Comparison of ENCODE assay signal across 1 cellular context in genomic region chr3:197293605-197294237, GRCh38.
TF ChIP-seq lines count a peak whose summit lies in the region.

No MANE protein-coding gene starts in this region.

TF ChIP-seq in HepG2, 621 proteins besides CTCF, POLR2A, EP300 and RAD21:
- TF ChIP-seq ZNF253 (CRISPR knock-in tag; IDR thresholded peaks at IDR 0.05; ENCODE audit: borderline replicate concordance) (no peak), ZNF264 (CRISPR knock-in tag; IDR thresholded peaks at IDR 0.05) (no peak), GTF3A (CRISPR knock-in tag; conservative IDR thresholded peaks at IDR 0.05) (no peak), SOX5 (CRISPR knock-in tag; IDR thresholded peaks at IDR 0.05; ENCODE audit: borderline replicate concordance) (peak; percentile 42; the same call in 1 of the 2 replicates), SOX13 (IDR thresholded peaks at IDR 0.05) (no peak), SOX13 (CRISPR knock-in tag; conservative IDR thresholded peaks at IDR 0.05 in 1 of 2, IDR thresholded peaks at IDR 0.05 in 1 of 2) (peak in 1 of 2 experiments; percentile 62; a peak in 1 of 4 replicates), HNRNPUL1 (IDR thresholded peaks at IDR 0.05; ENCODE audit: low read depth, low read length) (no peak), RBFOX2 (IDR thresholded peaks at IDR 0.05; ENCODE audit: low read depth, low read length) (peak; percentile 26; the same call in 1 of the 2 replicates)
